ENCODE assay signal across 1 cellular context in genomic region chr3:185737740-185738680, GRCh38.
TF ChIP-seq lines count a peak whose summit lies in the region.

No MANE protein-coding gene starts in this region.

TF ChIP-seq in endothelial cell of umbilical vein, 7 proteins besides CTCF, POLR2A, EP300 and RAD21:
- TF ChIP-seq GATA2 (IDR thresholded peaks at IDR 0.05; ENCODE audit: insufficient read depth, insufficient read length, low read depth, low read length) = no peak
- TF ChIP-seq JUN (IDR thresholded peaks at IDR 0.05; ENCODE audit: borderline replicate concordance, insufficient read depth, insufficient read length, low read depth) = no peak
- no peak for TF ChIP-seq FOS (IDR thresholded peaks at IDR 0.05; ENCODE audit: borderline replicate concordance, insufficient read depth, low read length)
- TF ChIP-seq EZH2 (IDR thresholded peaks at IDR 0.05; ENCODE audit: borderline replicate concordance, low read depth, low read length, severe bottlenecking) = no peak
